15 cellular contexts compared by ENCODE assay signal in genomic region chr12:89695100-89695499, GRCh38. TPM values are rescaled to one million over a fixed set of nuclear protein-coding genes. Genes with fewer than 3 reads are reported as not detected.
DNase-seq lines count a peak whose midpoint lies in the region; ATAC-seq, FAIRE-seq and TF ChIP-seq lines count a peak whose summit lies in the region.
"Had no signal": no experiment of that assay in that cellular context is flagged by ENCODE, and none has a peak within 500 bp of the region (broad histone marks: within the 10 kb centered on the region; RNA-seq: fewer than 3 reads in every experiment).

No MANE protein-coding gene starts in this region.

- H2AFZ ChIP-seq in endothelial cell of umbilical vein (ENCODE audit: low read depth, low read length), result no peak overlapping the region

- BruUV-seq in endothelial cell of umbilical vein (replicated peaks; lab: Mats Ljungman, UMichigan), result no TSS peak

- intact Hi-C loops in endothelial cell of umbilical vein (cut with micrococcal nuclease), result no loop called here

- H3K36me3 ChIP-seq in endothelial cell of umbilical vein (ENCODE audit: control insufficient read depth in 2 of 2, extremely low read depth in 1 of 2, insufficient read depth in 2 of 2, low read length in 2 of 2), result no peaks in the 10 kb centered on the region

- H4K20me1 ChIP-seq in endothelial cell of umbilical vein (replicated peaks; ENCODE audit: control insufficient read depth, extremely low read depth, insufficient read depth, low read length), result peaks cover 3% of the 10 kb centered on the region

- CTCF ChIA-PET in endothelial cell of umbilical vein (lab: Charles Lee), result interaction anchor here (0.6 to 1.0 kb wide), 2 partner anchors 58 to 77 kb away, joined by 3 read pairs; no protein-coding TSS in a partner anchor

- H3K4me3 ChIP-seq in endothelial cell of umbilical vein (replicated peaks in 1 of 3; ENCODE audit: insufficient read depth in 1 of 3, low read depth in 1 of 3, low read length in 3 of 3), result no peak overlapping the region
- H3K4me3 ChIP-seq: dorsolateral prefrontal cortex had no signal

- ATAC-seq in omental fat pad (ENCODE audit: low FRiP score), result peak; percentile 78
- no peak for ATAC-seq in HG02759 (IDR thresholded peaks at IDR 0.05; ENCODE audit: unreplicated experiment)
- ATAC-seq: activated CD4-positive, CD25-positive, alpha-beta regulatory T cell treated with anti-CD3 and anti-CD28 coated beads, Interleukin-2, amount 50 U/mL, for 24 hours; stimulated activated memory B cell treated with anti-CD40 and anti-IgM and Interleukin-4, amounts not matched to agents 10 μg/mL and 1 μg/mL and 100 μg/mL, for 72 hours had no signal

- H3K4me1 ChIP-seq in endothelial cell of umbilical vein (ENCODE audit: control insufficient read depth, extremely low read depth, insufficient read depth, low read length), result peaks cover 2% of the 10 kb centered on the region

- no peaks in the 10 kb centered on the region for H3K27me3 ChIP-seq in endothelial cell of umbilical vein (ENCODE audit: control insufficient read depth in 2 of 2, insufficient read depth in 2 of 2, low read length in 2 of 2)
- H3K27me3 ChIP-seq: dorsolateral prefrontal cortex had no signal

- H3K9me3 ChIP-seq in endothelial cell of umbilical vein (replicated peaks; ENCODE audit: control insufficient read depth, insufficient read depth, low read length), result no peaks in the 10 kb centered on the region

- DNase-seq in EL (peak; percentile 46), RCC 7860 (ENCODE audit: low spot score) (peak; percentile 44), endothelial cell of umbilical vein (ENCODE audit: low read depth, low spot score) (peak; percentile 38), omental fat pad (ENCODE audit: low spot score) (no peak), NCI-H2227 (lab: John Stamatoyannopoulos, UW; ENCODE audit: unreplicated experiment) (no peak), midbrain (lab: John Stamatoyannopoulos, UW) (no peak)
- DNase-seq: activated naive CD8-positive, alpha-beta T cell treated with anti-CD3 and anti-CD28 coated beads, Interleukin-2, amount 10 ng/mL, durations not matched to agents 7 days and 5 days; dorsolateral prefrontal cortex; natural killer cell; NCI-H2107; retina; stimulated activated CD4-positive, alpha-beta T cell treated with anti-CD3 and anti-CD28 coated beads, Interleukin-4, amount 100 ng/mL, for 1 hour had no signal

- FAIRE-seq in RCC 7860 (lab: Jason Lieb, UNC) (peak; percentile 21), endothelial cell of umbilical vein (lab: Jason Lieb, UNC) (peak; percentile 31)

- dilution Hi-C loops in endothelial cell of umbilical vein (cut with MboI; ENCODE audit: extremely low pct_ligation_motif_present, low sequenced_read_pairs), result no loop called here

- no peak overlapping the region for H3K9ac ChIP-seq in endothelial cell of umbilical vein (replicated peaks; ENCODE audit: extremely low read depth, insufficient read depth, low read length)

- peaks cover 3% of the 10 kb centered on the region for H3K9me1 ChIP-seq in endothelial cell of umbilical vein (replicated peaks; ENCODE audit: control insufficient read depth, extremely low read depth, insufficient read depth, low read length)

- peaks cover 2% of the 10 kb centered on the region for H3K79me2 ChIP-seq in endothelial cell of umbilical vein (ENCODE audit: control insufficient read depth, insufficient read depth, low read length)

- no peak overlapping the region for H3K4me2 ChIP-seq in endothelial cell of umbilical vein (ENCODE audit: insufficient read depth, low read length)

- POLR2A ChIA-PET in endothelial cell of umbilical vein (lab: Charles Lee), result no interaction called here

- no peak overlapping the region for H3K27ac ChIP-seq in endothelial cell of umbilical vein (ENCODE audit: insufficient read depth, low read depth, low read length)

- no peak for TF ChIP-seq POLR2A in endothelial cell of umbilical vein (IDR thresholded peaks at IDR 0.05; ENCODE audit: low read depth, low read length)

- TF ChIP-seq CTCF in endothelial cell of umbilical vein (IDR thresholded peaks at IDR 0.05; ENCODE audit: extremely low read depth in 1 of 2, insufficient read depth in 1 of 2, low read depth in 1 of 2, low read length in 2 of 2) (no peak), omental fat pad (IDR thresholded peaks at IDR 0.05) (no peak)

TF ChIP-seq in endothelial cell of umbilical vein, 7 proteins besides CTCF, POLR2A, EP300 and RAD21:
- TF ChIP-seq, protein P1, sequence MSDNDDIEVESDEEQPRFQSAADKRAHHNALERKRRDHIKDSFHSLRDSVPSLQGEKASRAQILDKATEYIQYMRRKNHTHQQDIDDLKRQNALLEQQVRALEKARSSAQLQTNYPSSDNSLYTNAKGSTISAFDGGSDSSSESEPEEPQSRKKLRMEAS (IDR thresholded peaks at IDR 0.05; ENCODE audit: insufficient read depth, insufficient read length), result no peak
- TF ChIP-seq POLR2AphosphoS5 (IDR thresholded peaks at IDR 0.05; ENCODE audit: insufficient read depth, low read depth, low read length) (no peak), FOS (IDR thresholded peaks at IDR 0.05; ENCODE audit: borderline replicate concordance, insufficient read depth, low read length) (peak; percentile 29), JUN (IDR thresholded peaks at IDR 0.05; ENCODE audit: borderline replicate concordance, insufficient read depth, insufficient read length, low read depth) (no peak)

RNA-seq across cellular contexts. Expression of gene ATP2B1, which starts 13.5 kb away (rescaled TPM):
- total RNA-seq in endothelial cell of umbilical vein (28.0 and 38.0 TPM in 2 replicates), omental fat pad (100 to 1,000 TPM in 1 of 4 donors, 10 to 100 TPM in 3; 29.5 to 116 (median 68.4) TPM)
- polyA plus RNA-seq in endothelial cell of umbilical vein, result 4.2 and 6.4 TPM in 2 replicates
- 9.1 and 10.9 TPM in 2 replicates for polyA plus RNA-seq in endothelial cell of umbilical vein (2011; cell fraction: cytosol; rRNA removed)
- polyA plus RNA-seq in endothelial cell of umbilical vein (2011; cell fraction: nucleus; rRNA removed), result 31.8 and 32.5 TPM in 2 replicates
- polyA plus RNA-seq in endothelial cell of umbilical vein (2012), result 9.8 and 13.9 TPM in 2 replicates
- polyA minus RNA-seq in endothelial cell of umbilical vein, result 25.8 and 32.6 TPM in 2 replicates
- polyA minus RNA-seq in endothelial cell of umbilical vein (2011; cell fraction: cytosol; rRNA and poly(A)+ RNA removed), result 32.1 TPM
- polyA minus RNA-seq in endothelial cell of umbilical vein (2011; cell fraction: nucleus; rRNA and poly(A)+ RNA removed), result 66.1 and 75.9 TPM in 2 replicates

Comparison
In these comparisons a context has a peak if more than half of its experiments do, and no peak if none do; other contexts are left out.
1. DNase-seq: peak in EL (single experiment), RCC 7860 (single experiment) and endothelial cell of umbilical vein (single experiment); none in omental fat pad (single experiment), NCI-H2227 (single experiment) and midbrain (single experiment).